Comparison of ENCODE assay signal across 26 cellular contexts in the genomic region with DNA sequence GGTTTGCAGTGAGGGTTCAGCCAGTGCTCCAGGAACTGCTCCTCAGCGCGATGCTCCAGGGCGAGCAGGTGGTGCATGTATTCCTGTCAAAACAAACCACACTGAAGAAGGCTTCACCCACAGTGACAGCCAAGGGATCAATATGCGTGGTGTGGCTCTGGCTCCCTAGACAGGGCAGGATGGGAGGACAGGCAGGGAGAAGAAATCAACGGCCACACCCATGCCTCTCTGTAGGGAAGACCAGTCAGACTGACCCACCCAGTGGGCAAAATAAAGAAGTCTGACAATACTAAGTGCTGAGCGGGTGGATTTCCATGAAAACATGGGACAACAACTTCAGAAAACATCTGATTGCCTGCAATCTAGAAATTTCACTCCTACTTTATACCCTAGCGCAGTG. TPM values are rescaled to one million over a fixed set of nuclear protein-coding genes. Genes with fewer than 3 reads are reported as not detected.
"Had no signal": no experiment of that assay in that cellular context is flagged by ENCODE, and none has a peak within 500 bp of the region (broad histone marks: within the 10 kb centered on the region; RNA-seq: fewer than 3 reads in every experiment).

No MANE protein-coding gene starts in this region.

- DNase-seq: dorsolateral prefrontal cortex; effector CD8-positive, alpha-beta T cell; endodermal cell; foreskin keratinocyte; heart left ventricle; kidney; left ventricle myocardium superior; lower lobe of right lung; natural killer cell; pancreas; right lobe of liver; stimulated activated CD4-positive, alpha-beta T cell treated with anti-CD3 and anti-CD28 coated beads, Interleukin-12 subunit alpha, Interleukin-12 subunit beta, amount 100 ng/mL, for 4 hours; stimulated activated CD4-positive, alpha-beta T cell treated with anti-CD3 and anti-CD28 coated beads, Interleukin-1b, Interleukin-23, amount 100 ng/mL, for 48 hours; stimulated activated CD4-positive, alpha-beta T cell treated with anti-CD3 and anti-CD28 coated beads, Interleukin-4, amount 100 ng/mL, for 1 hour; stimulated activated CD8-positive, alpha-beta memory T cell treated with anti-CD3 and anti-CD28 coated beads, Interleukin-4, amount 100 ng/mL, for 48 hours; stimulated activated naive CD4-positive, alpha-beta T cell; stimulated activated naive CD8-positive, alpha-beta T cell treated with anti-CD3 and anti-CD28 coated beads, Interleukin-15, amount 100 ng/mL, for 72 hours; transverse colon had no signal

- H3K9me3 ChIP-seq: esophagus muscularis mucosa, gastroesophageal sphincter, heart left ventricle, lower lobe of right lung, neutrophil, pancreas, right lobe of liver, suprapubic skin, transverse colon, vagina had no signal

- ATAC-seq: foreskin keratinocyte; gastroesophageal sphincter; heart left ventricle; left ventricle myocardium superior; natural killer cell; pancreas; stimulated activated naive CD8-positive, alpha-beta T cell treated with anti-CD3 and anti-CD28 coated beads, Interleukin-15, amount 100 ng/mL, for 72 hours had no signal

- H3K4me1 ChIP-seq: esophagus muscularis mucosa, foreskin keratinocyte, gastroesophageal sphincter, heart left ventricle, lower lobe of right lung, pancreas, right lobe of liver, suprapubic skin, vagina had no signal

- H3K36me3 ChIP-seq: gastroesophageal sphincter, heart left ventricle, lower lobe of right lung, neutrophil, pancreas, right lobe of liver, suprapubic skin, transverse colon, vagina had no signal

- H3K27me3 ChIP-seq: dorsolateral prefrontal cortex, esophagus muscularis mucosa, foreskin keratinocyte, gastroesophageal sphincter, heart left ventricle, neutrophil, pancreas, right lobe of liver, suprapubic skin, transverse colon, vagina had no signal

- H3K4me3 ChIP-seq: dorsolateral prefrontal cortex, esophagus muscularis mucosa, gastroesophageal sphincter, heart left ventricle, hepatocyte, lower lobe of right lung, pancreas, right lobe of liver, smooth muscle cell, suprapubic skin, transverse colon, vagina had no signal

- H3K27ac ChIP-seq: dorsolateral prefrontal cortex, epithelial cell of prostate, esophagus muscularis mucosa, foreskin keratinocyte, gastroesophageal sphincter, heart left ventricle, hepatocyte, lower lobe of right lung, neutrophil, pancreas, right lobe of liver, suprapubic skin, transverse colon, vagina had no signal

RNA-seq across cellular contexts. Expression of a gene that starts 38.6 kb away (rescaled TPM):
- total RNA-seq: smooth muscle cell had no signal
